In the genomic region with DNA sequence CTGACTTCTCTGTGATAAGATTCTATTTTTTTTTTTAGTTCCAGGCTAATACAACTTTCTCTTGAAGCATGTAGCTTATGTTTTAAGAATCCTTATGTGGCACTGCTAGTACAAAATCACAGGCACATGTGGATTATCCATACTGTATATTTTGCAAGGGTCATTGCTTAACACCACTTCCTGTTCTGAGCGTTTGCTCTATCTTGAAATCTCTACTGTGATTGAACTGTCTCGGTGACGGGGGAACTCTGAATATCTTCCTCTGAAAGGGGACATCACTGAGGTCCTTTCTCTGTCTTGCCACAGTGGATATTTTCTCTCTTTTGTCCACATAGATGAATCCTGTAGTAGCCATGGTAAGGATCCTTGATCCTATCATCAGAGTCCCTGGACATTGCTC, we compare ENCODE assay signal across 1 cellular context.
A peak's percentile ranks its signal among the peaks of the same experiment; 100 is the strongest.
TF ChIP-seq lines count a peak whose summit lies in the region.

No MANE protein-coding gene starts in this region.

TF ChIP-seq in HepG2, 621 proteins besides CTCF, POLR2A, EP300 and RAD21:
- TF ChIP-seq, protein P1, sequence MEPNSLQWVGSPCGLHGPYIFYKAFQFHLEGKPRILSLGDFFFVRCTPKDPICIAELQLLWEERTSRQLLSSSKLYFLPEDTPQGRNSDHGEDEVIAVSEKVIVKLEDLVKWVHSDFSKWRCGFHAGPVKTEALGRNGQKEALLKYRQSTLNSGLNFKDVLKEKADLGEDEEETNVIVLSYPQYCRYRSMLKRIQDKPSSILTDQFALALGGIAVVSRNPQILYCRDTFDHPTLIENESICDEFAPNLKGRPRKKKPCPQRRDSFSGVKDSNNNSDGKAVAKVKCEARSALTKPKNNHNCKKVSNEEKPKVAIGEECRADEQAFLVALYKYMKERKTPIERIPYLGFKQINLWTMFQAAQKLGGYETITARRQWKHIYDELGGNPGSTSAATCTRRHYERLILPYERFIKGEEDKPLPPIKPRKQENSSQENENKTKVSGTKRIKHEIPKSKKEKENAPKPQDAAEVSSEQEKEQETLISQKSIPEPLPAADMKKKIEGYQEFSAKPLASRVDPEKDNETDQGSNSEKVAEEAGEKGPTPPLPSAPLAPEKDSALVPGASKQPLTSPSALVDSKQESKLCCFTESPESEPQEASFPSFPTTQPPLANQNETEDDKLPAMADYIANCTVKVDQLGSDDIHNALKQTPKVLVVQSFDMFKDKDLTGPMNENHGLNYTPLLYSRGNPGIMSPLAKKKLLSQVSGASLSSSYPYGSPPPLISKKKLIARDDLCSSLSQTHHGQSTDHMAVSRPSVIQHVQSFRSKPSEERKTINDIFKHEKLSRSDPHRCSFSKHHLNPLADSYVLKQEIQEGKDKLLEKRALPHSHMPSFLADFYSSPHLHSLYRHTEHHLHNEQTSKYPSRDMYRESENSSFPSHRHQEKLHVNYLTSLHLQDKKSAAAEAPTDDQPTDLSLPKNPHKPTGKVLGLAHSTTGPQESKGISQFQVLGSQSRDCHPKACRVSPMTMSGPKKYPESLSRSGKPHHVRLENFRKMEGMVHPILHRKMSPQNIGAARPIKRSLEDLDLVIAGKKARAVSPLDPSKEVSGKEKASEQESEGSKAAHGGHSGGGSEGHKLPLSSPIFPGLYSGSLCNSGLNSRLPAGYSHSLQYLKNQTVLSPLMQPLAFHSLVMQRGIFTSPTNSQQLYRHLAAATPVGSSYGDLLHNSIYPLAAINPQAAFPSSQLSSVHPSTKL (CRISPR knock-in tag; IDR thresholded peaks at IDR 0.05), result peak; percentile 52
- TF ChIP-seq ZNF333 (CRISPR knock-in tag; IDR thresholded peaks at IDR 0.05; ENCODE audit: borderline replicate concordance), result no peak
- no peak for TF ChIP-seq ZNF547 (CRISPR knock-in tag; IDR thresholded peaks at IDR 0.05)
- TF ChIP-seq CEBPB (IDR thresholded peaks at IDR 0.05; ENCODE audit: borderline replicate concordance, low read depth, low read length), result peak; percentile 84
- TF ChIP-seq MZF1 (CRISPR knock-in tag; IDR thresholded peaks at IDR 0.05; ENCODE audit: borderline replicate concordance), result no peak
- peak; percentile 52; the same call in 1 of the 2 replicates for TF ChIP-seq ETV5 (CRISPR knock-in tag; IDR thresholded peaks at IDR 0.05; ENCODE audit: borderline replicate concordance)
- no peak for TF ChIP-seq GABPA (IDR thresholded peaks at IDR 0.05; ENCODE audit: low read depth, low read length)
- TF ChIP-seq GABPA (CRISPR knock-in tag; IDR thresholded peaks at IDR 0.05; ENCODE audit: low read depth), result peak; percentile 51
- TF ChIP-seq GATAD2A (CRISPR knock-in tag; IDR thresholded peaks at IDR 0.05), result peak; percentile 52
- TF ChIP-seq MED8 (CRISPR knock-in tag; IDR thresholded peaks at IDR 0.05; ENCODE audit: insufficient replicate concordance), result no peak
- TF ChIP-seq ZBTB7A (CRISPR knock-in tag; IDR thresholded peaks at IDR 0.05), result no peak
- no peak for TF ChIP-seq ZNF350 (CRISPR knock-in tag; IDR thresholded peaks at IDR 0.05; ENCODE audit: borderline replicate concordance, low read depth)
- peak; percentile 37; the same call in 1 of the 2 replicates for TF ChIP-seq ELF1 (CRISPR knock-in tag; IDR thresholded peaks at IDR 0.05)
- TF ChIP-seq ELF3 (CRISPR knock-in tag; IDR thresholded peaks at IDR 0.05), result peak; percentile 71; the same call in 1 of the 2 replicates
- TF ChIP-seq, protein P2, sequence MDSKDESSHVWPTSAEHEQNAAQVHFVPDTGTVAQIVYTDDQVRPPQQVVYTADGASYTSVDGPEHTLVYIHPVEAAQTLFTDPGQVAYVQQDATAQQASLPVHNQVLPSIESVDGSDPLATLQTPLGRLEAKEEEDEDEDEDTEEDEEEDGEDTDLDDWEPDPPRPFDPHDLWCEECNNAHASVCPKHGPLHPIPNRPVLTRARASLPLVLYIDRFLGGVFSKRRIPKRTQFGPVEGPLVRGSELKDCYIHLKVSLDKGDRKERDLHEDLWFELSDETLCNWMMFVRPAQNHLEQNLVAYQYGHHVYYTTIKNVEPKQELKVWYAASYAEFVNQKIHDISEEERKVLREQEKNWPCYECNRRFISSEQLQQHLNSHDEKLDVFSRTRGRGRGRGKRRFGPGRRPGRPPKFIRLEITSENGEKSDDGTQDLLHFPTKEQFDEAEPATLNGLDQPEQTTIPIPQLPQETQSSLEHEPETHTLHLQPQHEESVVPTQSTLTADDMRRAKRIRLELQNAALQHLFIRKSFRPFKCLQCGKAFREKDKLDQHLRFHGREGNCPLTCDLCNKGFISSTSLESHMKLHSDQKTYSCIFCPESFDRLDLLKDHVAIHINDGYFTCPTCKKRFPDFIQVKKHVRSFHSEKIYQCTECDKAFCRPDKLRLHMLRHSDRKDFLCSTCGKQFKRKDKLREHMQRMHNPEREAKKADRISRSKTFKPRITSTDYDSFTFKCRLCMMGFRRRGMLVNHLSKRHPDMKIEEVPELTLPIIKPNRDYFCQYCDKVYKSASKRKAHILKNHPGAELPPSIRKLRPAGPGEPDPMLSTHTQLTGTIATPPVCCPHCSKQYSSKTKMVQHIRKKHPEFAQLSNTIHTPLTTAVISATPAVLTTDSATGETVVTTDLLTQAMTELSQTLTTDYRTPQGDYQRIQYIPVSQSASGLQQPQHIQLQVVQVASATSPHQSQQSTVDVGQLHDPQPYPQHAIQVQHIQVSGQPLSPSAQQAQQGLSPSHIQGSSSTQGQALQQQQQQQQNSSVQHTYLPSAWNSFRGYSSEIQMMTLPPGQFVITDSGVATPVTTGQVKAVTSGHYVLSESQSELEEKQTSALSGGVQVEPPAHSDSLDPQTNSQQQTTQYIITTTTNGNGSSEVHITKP (CRISPR knock-in tag; IDR thresholded peaks at IDR 0.05; ENCODE audit: low read depth), result 0 out of 2 replicates have a peak, but pooled peaks have one; percentile 21
- no peak for TF ChIP-seq SP1 (IDR thresholded peaks at IDR 0.05)
- no peak for TF ChIP-seq SP1 (CRISPR knock-in tag; IDR thresholded peaks at IDR 0.05)
- TF ChIP-seq, protein P3, sequence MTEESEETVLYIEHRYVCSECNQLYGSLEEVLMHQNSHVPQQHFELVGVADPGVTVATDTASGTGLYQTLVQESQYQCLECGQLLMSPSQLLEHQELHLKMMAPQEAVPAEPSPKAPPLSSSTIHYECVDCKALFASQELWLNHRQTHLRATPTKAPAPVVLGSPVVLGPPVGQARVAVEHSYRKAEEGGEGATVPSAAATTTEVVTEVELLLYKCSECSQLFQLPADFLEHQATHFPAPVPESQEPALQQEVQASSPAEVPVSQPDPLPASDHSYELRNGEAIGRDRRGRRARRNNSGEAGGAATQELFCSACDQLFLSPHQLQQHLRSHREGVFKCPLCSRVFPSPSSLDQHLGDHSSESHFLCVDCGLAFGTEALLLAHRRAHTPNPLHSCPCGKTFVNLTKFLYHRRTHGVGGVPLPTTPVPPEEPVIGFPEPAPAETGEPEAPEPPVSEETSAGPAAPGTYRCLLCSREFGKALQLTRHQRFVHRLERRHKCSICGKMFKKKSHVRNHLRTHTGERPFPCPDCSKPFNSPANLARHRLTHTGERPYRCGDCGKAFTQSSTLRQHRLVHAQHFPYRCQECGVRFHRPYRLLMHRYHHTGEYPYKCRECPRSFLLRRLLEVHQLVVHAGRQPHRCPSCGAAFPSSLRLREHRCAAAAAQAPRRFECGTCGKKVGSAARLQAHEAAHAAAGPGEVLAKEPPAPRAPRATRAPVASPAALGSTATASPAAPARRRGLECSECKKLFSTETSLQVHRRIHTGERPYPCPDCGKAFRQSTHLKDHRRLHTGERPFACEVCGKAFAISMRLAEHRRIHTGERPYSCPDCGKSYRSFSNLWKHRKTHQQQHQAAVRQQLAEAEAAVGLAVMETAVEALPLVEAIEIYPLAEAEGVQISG (CRISPR knock-in tag; IDR thresholded peaks at IDR 0.05), result no peak
- no peak for TF ChIP-seq NRL (CRISPR knock-in tag; IDR thresholded peaks at IDR 0.05; ENCODE audit: borderline replicate concordance)
- 0 out of 2 replicates have a peak, but pooled peaks have one; percentile 18 for TF ChIP-seq MIXL1 (CRISPR knock-in tag; IDR thresholded peaks at IDR 0.05)
- TF ChIP-seq SCMH1 (CRISPR knock-in tag; IDR thresholded peaks at IDR 0.05; ENCODE audit: borderline replicate concordance), result no peak
- TF ChIP-seq ZNF558 (CRISPR knock-in tag; IDR thresholded peaks at IDR 0.05; ENCODE audit: borderline replicate concordance), result no peak
- TF ChIP-seq, protein P4, sequence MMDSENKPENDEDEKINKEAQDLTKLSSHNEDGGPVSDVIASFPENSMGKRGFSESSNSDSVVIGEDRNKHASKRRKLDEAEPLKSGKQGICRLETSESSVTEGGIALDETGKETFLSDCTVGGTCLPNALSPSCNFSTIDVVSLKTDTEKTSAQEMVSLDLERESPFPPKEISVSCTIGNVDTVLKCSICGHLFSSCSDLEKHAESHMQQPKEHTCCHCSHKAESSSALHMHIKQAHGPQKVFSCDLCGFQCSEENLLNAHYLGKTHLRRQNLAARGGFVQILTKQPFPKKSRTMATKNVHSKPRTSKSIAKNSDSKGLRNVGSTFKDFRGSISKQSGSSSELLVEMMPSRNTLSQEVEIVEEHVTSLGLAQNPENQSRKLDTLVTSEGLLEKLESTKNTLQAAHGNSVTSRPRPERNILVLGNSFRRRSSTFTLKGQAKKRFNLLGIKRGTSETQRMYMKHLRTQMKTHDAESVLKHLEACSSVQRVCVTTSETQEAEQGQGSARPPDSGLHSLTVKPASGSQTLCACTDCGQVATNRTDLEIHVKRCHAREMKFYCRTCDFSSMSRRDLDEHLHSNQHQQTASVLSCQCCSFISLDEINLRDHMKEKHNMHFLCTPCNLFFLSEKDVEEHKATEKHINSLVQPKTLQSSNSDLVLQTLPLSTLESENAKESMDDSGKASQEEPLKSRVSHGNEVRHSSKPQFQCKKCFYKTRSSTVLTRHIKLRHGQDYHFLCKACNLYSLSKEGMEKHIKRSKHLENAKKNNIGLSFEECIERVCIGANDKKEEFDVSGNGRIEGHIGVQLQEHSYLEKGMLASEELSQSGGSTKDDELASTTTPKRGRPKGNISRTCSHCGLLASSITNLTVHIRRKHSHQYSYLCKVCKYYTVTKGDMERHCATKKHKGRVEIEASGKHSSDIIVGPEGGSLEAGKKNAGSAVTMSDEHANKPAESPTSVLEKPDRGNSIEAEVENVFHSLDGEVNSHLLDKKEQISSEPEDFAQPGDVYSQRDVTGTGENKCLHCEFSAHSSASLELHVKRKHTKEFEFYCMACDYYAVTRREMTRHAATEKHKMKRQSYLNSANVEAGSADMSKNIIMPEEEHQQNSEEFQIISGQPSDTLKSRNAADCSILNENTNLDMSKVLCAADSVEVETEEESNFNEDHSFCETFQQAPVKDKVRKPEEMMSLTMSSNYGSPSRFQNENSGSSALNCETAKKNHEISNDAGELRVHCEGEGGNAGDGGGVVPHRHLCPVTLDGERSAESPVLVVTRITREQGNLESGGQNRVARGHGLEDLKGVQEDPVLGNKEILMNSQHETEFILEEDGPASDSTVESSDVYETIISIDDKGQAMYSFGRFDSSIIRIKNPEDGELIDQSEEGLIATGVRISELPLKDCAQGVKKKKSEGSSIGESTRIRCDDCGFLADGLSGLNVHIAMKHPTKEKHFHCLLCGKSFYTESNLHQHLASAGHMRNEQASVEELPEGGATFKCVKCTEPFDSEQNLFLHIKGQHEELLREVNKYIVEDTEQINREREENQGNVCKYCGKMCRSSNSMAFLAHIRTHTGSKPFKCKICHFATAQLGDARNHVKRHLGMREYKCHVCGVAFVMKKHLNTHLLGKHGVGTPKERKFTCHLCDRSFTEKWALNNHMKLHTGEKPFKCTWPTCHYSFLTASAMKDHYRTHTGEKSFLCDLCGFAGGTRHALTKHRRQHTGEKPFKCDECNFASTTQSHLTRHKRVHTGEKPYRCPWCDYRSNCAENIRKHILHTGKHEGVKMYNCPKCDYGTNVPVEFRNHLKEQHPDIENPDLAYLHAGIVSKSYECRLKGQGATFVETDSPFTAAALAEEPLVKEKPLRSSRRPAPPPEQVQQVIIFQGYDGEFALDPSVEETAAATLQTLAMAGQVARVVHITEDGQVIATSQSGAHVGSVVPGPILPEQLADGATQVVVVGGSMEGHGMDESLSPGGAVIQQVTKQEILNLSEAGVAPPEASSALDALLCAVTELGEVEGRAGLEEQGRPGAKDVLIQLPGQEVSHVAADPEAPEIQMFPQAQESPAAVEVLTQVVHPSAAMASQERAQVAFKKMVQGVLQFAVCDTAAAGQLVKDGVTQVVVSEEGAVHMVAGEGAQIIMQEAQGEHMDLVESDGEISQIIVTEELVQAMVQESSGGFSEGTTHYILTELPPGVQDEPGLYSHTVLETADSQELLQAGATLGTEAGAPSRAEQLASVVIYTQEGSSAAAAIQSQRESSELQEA (CRISPR knock-in tag; IDR thresholded peaks at IDR 0.05; ENCODE audit: not compliant biosample characterization), result no peak
- TF ChIP-seq CEBPG (CRISPR knock-in tag; IDR thresholded peaks at IDR 0.05), result peak; percentile 82
- peak; percentile 43; the same call in 1 of the 2 replicates for TF ChIP-seq GFI1 (CRISPR knock-in tag; IDR thresholded peaks at IDR 0.05; ENCODE audit: borderline replicate concordance)
- TF ChIP-seq SMYD3 (CRISPR knock-in tag; IDR thresholded peaks at IDR 0.05), result no peak
